ENCODE assay signal across 10 cellular contexts in genomic region chr5:56818409-56819026, GRCh38. TPM values are rescaled to one million over a fixed set of nuclear protein-coding genes. Genes with fewer than 3 reads are reported as not detected.
DNase-seq lines count a peak whose midpoint lies in the region; ATAC-seq and TF ChIP-seq lines count a peak whose summit lies in the region.
"Had no signal": no experiment of that assay in that cellular context is flagged by ENCODE, and none has a peak within 500 bp of the region (broad histone marks: within the 10 kb centered on the region; RNA-seq: fewer than 3 reads in every experiment).

No MANE protein-coding gene starts in this region.

- no peak for TF ChIP-seq POLR2A in IMR-90 (IDR thresholded peaks at IDR 0.05; ENCODE audit: low read depth, low read length)

- BruUV-seq in IMR-90 (replicated peaks; lab: Mats Ljungman, UMichigan): no TSS peak

- peaks cover 7% of the 10 kb centered on the region; the same call in 1 of the 2 replicates for H3K9me1 ChIP-seq in IMR-90 (ENCODE audit: insufficient read depth, low read length)

- H3K4me2 ChIP-seq in IMR-90 (ENCODE audit: low read depth, low read length): peak overlapping the region; percentile 88

- H3K36me3 ChIP-seq in IMR-90 (ENCODE audit: control insufficient read depth, insufficient read depth, low read length): no peaks in the 10 kb centered on the region
- no peaks in the 10 kb centered on the region for H3K36me3 ChIP-seq in brain microvascular endothelial cell (replicated peaks)

- intact Hi-C loops in IMR-90 (cut with micrococcal nuclease): loop anchor here (5.0 kb wide), 2 partner anchors 251 to 401 kb away; no protein-coding TSS in a partner anchor

- H3K56ac ChIP-seq in IMR-90 (ENCODE audit: extremely low read depth, insufficient read depth, low read length): no peak overlapping the region

- no peak overlapping the region; the same call in 1 of the 2 replicates for H3K18ac ChIP-seq in IMR-90 (ENCODE audit: low read depth, low read length)

- H3K27me3 ChIP-seq in IMR-90 (ENCODE audit: control insufficient read depth, insufficient read depth, low read length): no peaks in the 10 kb centered on the region
- H3K27me3 ChIP-seq in brain microvascular endothelial cell (replicated peaks): no peaks in the 10 kb centered on the region
- no peaks in the 10 kb centered on the region for H3K27me3 ChIP-seq in mononuclear cell (ENCODE audit: insufficient read depth, low read length)

- WGBS in IMR-90 (ENCODE audit: extremely low coverage in 2 of 2, insufficient read length in 1 of 2), 2 experiments: no CpG with 5 or more reads among the region's 3 CpGs

- H3K79me1 ChIP-seq in IMR-90 (ENCODE audit: low read depth in 1 of 2, low read length in 2 of 2): peaks cover 12 to 40% of the 10 kb centered on the region in 2 experiments; a peak in 3 of 4 replicates

- H3K4ac ChIP-seq in IMR-90 (ENCODE audit: low read depth, low read length): no peak overlapping the region

- ATAC-seq in IMR-90 (ENCODE audit: low read depth): no peak
- no peak for ATAC-seq in GM18868 (IDR thresholded peaks at IDR 0.05; ENCODE audit: unreplicated experiment)
- ATAC-seq in GM19467 (IDR thresholded peaks at IDR 0.05; ENCODE audit: unreplicated experiment): no peak
- no peak for ATAC-seq in GM21529 (IDR thresholded peaks at IDR 0.05; ENCODE audit: unreplicated experiment)

- H4K20me1 ChIP-seq in IMR-90 (ENCODE audit: insufficient read depth, low read length): peaks cover 26% of the 10 kb centered on the region

- H2BK15ac ChIP-seq in IMR-90 (ENCODE audit: low read depth, low read length): no peak overlapping the region

- no peak overlapping the region for H2AFZ ChIP-seq in IMR-90 (replicated peaks; ENCODE audit: low read length, poor library complexity)

- H4K5ac ChIP-seq in IMR-90 (ENCODE audit: low read depth, low read length): no peak overlapping the region

- H3K4me1 ChIP-seq in IMR-90 (ENCODE audit: control insufficient read depth, insufficient read depth, low read length) (peaks cover 10% of the 10 kb centered on the region), mononuclear cell (ENCODE audit: insufficient read depth, low read length) (peaks cover 48% of the 10 kb centered on the region)

- no peak overlapping the region for H2AK9ac ChIP-seq in IMR-90 (replicated peaks; ENCODE audit: low read depth, low read length, poor library complexity)

- H3K4me3 ChIP-seq in IMR-90 (ENCODE audit: insufficient read depth, low read depth, low read length): peak overlapping the region; percentile 17
- no peak overlapping the region for H3K4me3 ChIP-seq in brain microvascular endothelial cell (ENCODE audit: low read depth, low read length)
- H3K4me3 ChIP-seq in mononuclear cell (ENCODE audit: low read length): peak overlapping the region; percentile 89

- peak; percentile 33 for TF ChIP-seq RAD21 in IMR-90 (IDR thresholded peaks at IDR 0.05; ENCODE audit: low read length)

- POLR2A ChIA-PET in IMR-90 (lab: Charles Lee; ENCODE audit: unreplicated experiment): no interaction called here

- peak overlapping the region; percentile 68 for H3K9ac ChIP-seq in IMR-90 (ENCODE audit: low read depth, low read length)

- no peak overlapping the region for H4K91ac ChIP-seq in IMR-90 (ENCODE audit: insufficient read depth, low read depth, low read length)

- H4K8ac ChIP-seq in IMR-90 (ENCODE audit: low read depth in 2 of 2, low read length in 2 of 2): 0 out of 4 replicates have a peak overlapping the region, but pooled peaks of 1 of the 2 experiments have one; percentile 66

- in situ Hi-C loops in IMR-90 (cut with MboI; ENCODE audit: low sequenced_read_pairs): no loop called here
- in situ Hi-C loops in brain microvascular endothelial cell (cut with HindIII; ENCODE audit: low pct_ligation_motif_present, low sequenced_read_pairs): no loop called here

- H2BK5ac ChIP-seq in IMR-90 (ENCODE audit: low read depth, low read length, poor library complexity, severe bottlenecking): peak overlapping the region; percentile 21

- dilution Hi-C loops in IMR-90 (cut with HindIII; ENCODE audit: low sequenced_read_pairs, unreplicated experiment): no loop called here

- H3K9me3 ChIP-seq in IMR-90 (ENCODE audit: control insufficient read depth, insufficient read depth, low read length) (no peaks in the 10 kb centered on the region), mononuclear cell (ENCODE audit: low read depth, low read length) (no peaks in the 10 kb centered on the region)

- TF ChIP-seq CTCF in C4-2B (conservative IDR thresholded peaks at IDR 0.05) (peak; percentile 39), IMR-90 (conservative IDR thresholded peaks at IDR 0.05; ENCODE audit: low read depth, low read length) (peak; percentile 45), brain microvascular endothelial cell (IDR thresholded peaks at IDR 0.05; ENCODE audit: low read depth, low read length, missing control alignments) (peak; percentile 47)

- no peak overlapping the region for H2AK5ac ChIP-seq in IMR-90 (ENCODE audit: low read depth, low read length)

- CTCF ChIA-PET in IMR-90 (lab: Yijun Ruan, JAX): interaction anchor here (0.7 to 1.3 kb wide), 2 partner anchors 337 to 350 kb away, joined by 3 to 4 read pairs; no protein-coding TSS in a partner anchor

- no peak overlapping the region for H3K27ac ChIP-seq in C4-2B
- H3K27ac ChIP-seq in IMR-90 (ENCODE audit: insufficient read depth, low read length): peak overlapping the region; percentile 64; the same call in 1 of the 2 replicates
- H3K27ac ChIP-seq in brain microvascular endothelial cell: peak overlapping the region; percentile 37

- H3K14ac ChIP-seq in IMR-90 (replicated peaks; ENCODE audit: low read depth, low read length): no peak overlapping the region

- peak; percentile 57 for DNase-seq in IMR-90
- peak; percentile 29 for DNase-seq in brain microvascular endothelial cell
- no peak for DNase-seq in DMS 273 treated with DMSO at 0.1 percent for 48 hours (lab: John Stamatoyannopoulos, UW)
- DNase-seq: stimulated activated CD4-positive, alpha-beta T cell treated with anti-CD3 and anti-CD28 coated beads, Interleukin-12 subunit alpha, Interleukin-12 subunit beta, amount 100 ng/mL, for 4 hours; WERI-Rb-1 had no signal

- H3K23ac ChIP-seq in IMR-90 (ENCODE audit: low read depth, low read length): no peak overlapping the region; the same call in 1 of the 2 replicates

- H2BK20ac ChIP-seq in IMR-90 (ENCODE audit: low read depth, low read length): no peak overlapping the region

- H2BK120ac ChIP-seq in IMR-90 (ENCODE audit: low read depth, low read length): no peak overlapping the region

TF ChIP-seq in IMR-90, 13 proteins besides CTCF, POLR2A, EP300 and RAD21:
- TF ChIP-seq ELK1 (IDR thresholded peaks at IDR 0.05; ENCODE audit: borderline replicate concordance, low read depth, low read length): no peak
- no peak for TF ChIP-seq BHLHE40 (IDR thresholded peaks at IDR 0.05; ENCODE audit: low read depth, low read length)
- TF ChIP-seq SMC3 (IDR thresholded peaks at IDR 0.05; ENCODE audit: low read depth, low read length): peak; percentile 31; the same call in 1 of the 2 replicates
- TF ChIP-seq CHD1 (IDR thresholded peaks at IDR 0.05; ENCODE audit: low read depth, low read length): no peak
- TF ChIP-seq MAZ (IDR thresholded peaks at IDR 0.05; ENCODE audit: borderline replicate concordance, low read depth, low read length): no peak
- no peak for TF ChIP-seq NFE2L2 (IDR thresholded peaks at IDR 0.05; ENCODE audit: low read depth, low read length)
- TF ChIP-seq USF2 (IDR thresholded peaks at IDR 0.05; ENCODE audit: low read depth, low read length): no peak
- TF ChIP-seq RFX5 (IDR thresholded peaks at IDR 0.05; ENCODE audit: low read depth, low read length): no peak

RNA-seq across cellular contexts. Expression of gene MAP3K1, which starts 3.2 kb away (rescaled TPM):
- total RNA-seq in IMR-90 (2012; rRNA removed) (18.8 and 21.9 TPM in 2 replicates), mononuclear cell (125 TPM)
- 3.8 TPM in 2 replicates for polyA plus RNA-seq in IMR-90 (2012; rRNA removed)
- polyA plus RNA-seq in IMR-90 (2012; cell fraction: cytosol; rRNA removed): 0.77 and 0.82 TPM in 2 replicates
- polyA plus RNA-seq in IMR-90 (2012; cell fraction: nucleus; rRNA removed; ENCODE audit: low replicate concordance): 2.2 and 13.9 TPM in 2 replicates
